ENCODE assay signal across 9 cellular contexts in genomic region chr1:53413175-53414001, GRCh38. TPM values are rescaled to one million over a fixed set of nuclear protein-coding genes. Genes with fewer than 3 reads are reported as not detected.
A peak's percentile ranks its signal among the peaks of the same experiment; 100 is the strongest.
DNase-seq lines count a peak whose midpoint lies in the region; ATAC-seq and TF ChIP-seq lines count a peak whose summit lies in the region.
"Had no signal": no experiment of that assay in that cellular context is flagged by ENCODE, and none has a peak within 500 bp of the region (broad histone marks: within the 10 kb centered on the region; RNA-seq: fewer than 3 reads in every experiment).

No MANE protein-coding gene starts in this region.

- H3K9me3 Mint-ChIP-seq in activated CD4-positive, alpha-beta T cell treated with anti-CD3 and anti-CD28 coated beads, Interleukin-2, amount 10 ng/mL, durations not matched to agents 7 days and 5 days, result no peaks in the 10 kb centered on the region
- peaks cover 12% of the 10 kb centered on the region for H3K9me3 Mint-ChIP-seq in endodermal cell
- H3K9me3 Mint-ChIP-seq: dendritic cell treated with granulocyte-macrophage colony-stimulating factor and Interleukin-4, amounts not matched to agents 40 ng/mL and 50 ng/mL, for 4 days had no signal

- no peaks in the 10 kb centered on the region for H3K27me3 ChIP-seq in endodermal cell (ENCODE audit: control insufficient read depth, insufficient read depth, low read length, poor library complexity, severe bottlenecking)
- H3K27me3 ChIP-seq in WERI-Rb-1 (ENCODE audit: insufficient read depth, low read depth, severe bottlenecking), result no peaks in the 10 kb centered on the region

- TF ChIP-seq CTCF in AG10803 (conservative IDR thresholded peaks at IDR 0.05; ENCODE audit: low read length) (no peak), endodermal cell (conservative IDR thresholded peaks at IDR 0.05) (no peak), WERI-Rb-1 (IDR thresholded peaks at IDR 0.05; ENCODE audit: low read depth, low read length) (no peak)

- CTCF ChIA-PET in activated CD4-positive, alpha-beta T cell treated with anti-CD3 and anti-CD28 coated beads, Interleukin-2, amount 10 ng/mL, durations not matched to agents 7 days and 5 days (lab: Charles Lee), result interaction anchor here (1.1 to 2.4 kb wide), 4 partner anchors 10 to 135 kb away, joined by 3 to 14 read pairs (median 7); no protein-coding TSS in a partner anchor

- H3K4me1 ChIP-seq in endodermal cell (ENCODE audit: control insufficient read depth, insufficient read depth, low read length), result peaks cover 35% of the 10 kb centered on the region

- H3K27ac ChIP-seq in endodermal cell (ENCODE audit: low read depth, low read length), result no peak overlapping the region
- H3K27ac ChIP-seq in WERI-Rb-1, result no peak overlapping the region

- H3K36me3 ChIP-seq in endodermal cell (ENCODE audit: control insufficient read depth, insufficient read depth, low read length), result peaks cover 27% of the 10 kb centered on the region
- H3K36me3 ChIP-seq in WERI-Rb-1, result no peaks in the 10 kb centered on the region

- H3K27me3 Mint-ChIP-seq in activated CD4-positive, alpha-beta T cell treated with anti-CD3 and anti-CD28 coated beads, Interleukin-2, amount 10 ng/mL, durations not matched to agents 7 days and 5 days, result peaks cover 5% of the 10 kb centered on the region
- H3K27me3 Mint-ChIP-seq in endodermal cell (ENCODE audit: insufficient read depth), result peaks cover 14% of the 10 kb centered on the region

- DNase-seq in AG10803 (ENCODE audit: low read depth) (peak; percentile 51), endodermal cell (peak; percentile 57), WERI-Rb-1 (no peak), Right ventricle myocardium inferior (ENCODE audit: missing footprints) (no peak), OCI-M1 (lab: John Stamatoyannopoulos, UW) (no peak)
- DNase-seq in activated CD4-positive, alpha-beta T cell treated with anti-CD3 and anti-CD28 coated beads, Interleukin-2, amount 10 ng/mL, durations not matched to agents 7 days and 5 days, result peak; percentile 68
- DNase-seq in stimulated activated CD4-positive, alpha-beta T cell treated with anti-CD3 and anti-CD28 coated beads, Interleukin-15, amount 100 ng/mL, for 48 hours (ENCODE audit: low read depth in 2 of 2), result peak; percentile 44 to 66

- H3K4me3 ChIP-seq in AG10803 (ENCODE audit: low read length) (no peak overlapping the region), endodermal cell (ENCODE audit: low read length) (no peak overlapping the region), WERI-Rb-1 (ENCODE audit: low read depth, low read length) (no peak overlapping the region)

- intact Hi-C loops in Right ventricle myocardium inferior (cut with DNase I), result no loop called here

- no peaks in the 10 kb centered on the region for H3K36me3 Mint-ChIP-seq in activated CD4-positive, alpha-beta T cell treated with anti-CD3 and anti-CD28 coated beads, Interleukin-2, amount 10 ng/mL, durations not matched to agents 7 days and 5 days (ENCODE audit: low read depth)
- H3K36me3 Mint-ChIP-seq in endodermal cell (ENCODE audit: low read depth), result no peaks in the 10 kb centered on the region

- 82 to 92% methylated on average over 5 to 8 of the region's 8 CpGs for WGBS in endodermal cell (ENCODE audit: insufficient coverage in 1 of 2, insufficient read length in 1 of 2), 2 experiments

- peak overlapping the region; percentile 24 for H3K4me3 Mint-ChIP-seq in activated CD4-positive, alpha-beta T cell treated with anti-CD3 and anti-CD28 coated beads, Interleukin-2, amount 10 ng/mL, durations not matched to agents 7 days and 5 days
- no peak overlapping the region for H3K4me3 Mint-ChIP-seq in endodermal cell
- H3K4me3 Mint-ChIP-seq: dendritic cell treated with granulocyte-macrophage colony-stimulating factor and Interleukin-4, amounts not matched to agents 40 ng/mL and 50 ng/mL, for 4 days had no signal

- peaks cover 52% of the 10 kb centered on the region for H3K4me1 Mint-ChIP-seq in activated CD4-positive, alpha-beta T cell treated with anti-CD3 and anti-CD28 coated beads, Interleukin-2, amount 10 ng/mL, durations not matched to agents 7 days and 5 days
- peaks cover 59% of the 10 kb centered on the region for H3K4me1 Mint-ChIP-seq in endodermal cell

- peak overlapping the region; percentile 99 for H3K27ac Mint-ChIP-seq in activated CD4-positive, alpha-beta T cell treated with anti-CD3 and anti-CD28 coated beads, Interleukin-2, amount 10 ng/mL, durations not matched to agents 7 days and 5 days
- H3K27ac Mint-ChIP-seq in endodermal cell, result peak overlapping the region; percentile 12
- H3K27ac Mint-ChIP-seq: dendritic cell treated with granulocyte-macrophage colony-stimulating factor and Interleukin-4, amounts not matched to agents 40 ng/mL and 50 ng/mL, for 4 days had no signal

- no peak overlapping the region for H3K9ac ChIP-seq in endodermal cell (ENCODE audit: extremely low read depth, low read length, poor library complexity, severe bottlenecking)

- H3K9me3 ChIP-seq in endodermal cell (ENCODE audit: control insufficient read depth, low read length) (peaks cover 19% of the 10 kb centered on the region), WERI-Rb-1 (ENCODE audit: severe bottlenecking) (no peaks in the 10 kb centered on the region)

- POLR2A ChIA-PET in activated CD4-positive, alpha-beta T cell treated with anti-CD3 and anti-CD28 coated beads, Interleukin-2, amount 10 ng/mL, durations not matched to agents 7 days and 5 days (lab: Charles Lee), result interaction anchor here (0.6 to 1.1 kb wide), 2 partner anchors 46 to 217 kb away, joined by 3 read pairs; no protein-coding TSS in a partner anchor

- ATAC-seq in HG02884 (IDR thresholded peaks at IDR 0.05; ENCODE audit: unreplicated experiment) (peak; percentile 73), Right ventricle myocardium inferior (no peak)

RNA-seq across cellular contexts. Expression of gene DMRTB1, which starts 45.8 kb away (rescaled TPM):
- total RNA-seq in activated CD4-positive, alpha-beta T cell treated with anti-CD3 and anti-CD28 coated beads, Interleukin-2, amount 10 ng/mL, durations not matched to agents 7 days and 5 days, result under 1 TPM; 0.15 to 0.20 TPM
- total RNA-seq in endodermal cell (not detected), Right ventricle myocardium inferior (not detected)
- not detected for polyA plus RNA-seq in endodermal cell (2013, experiment 1 of 2)
- not detected for polyA plus RNA-seq in endodermal cell (2013, experiment 2 of 2)

Comparison
In these comparisons a context has a peak if more than half of its experiments do, and no peak if none do; other contexts are left out.
1. DNase-seq: peak in AG10803 (single experiment), activated CD4-positive, alpha-beta T cell treated with anti-CD3 and anti-CD28 coated beads, Interleukin-2, amount 10 ng/mL, durations not matched to agents 7 days and 5 days (single experiment), endodermal cell (single experiment) and stimulated activated CD4-positive, alpha-beta T cell treated with anti-CD3 and anti-CD28 coated beads, Interleukin-15, amount 100 ng/mL, for 48 hours (2 of 2); none in WERI-Rb-1 (single experiment), Right ventricle myocardium inferior (single experiment) and OCI-M1 (single experiment).